ENCODE assay signal across 8 cellular contexts in the genomic region with DNA sequence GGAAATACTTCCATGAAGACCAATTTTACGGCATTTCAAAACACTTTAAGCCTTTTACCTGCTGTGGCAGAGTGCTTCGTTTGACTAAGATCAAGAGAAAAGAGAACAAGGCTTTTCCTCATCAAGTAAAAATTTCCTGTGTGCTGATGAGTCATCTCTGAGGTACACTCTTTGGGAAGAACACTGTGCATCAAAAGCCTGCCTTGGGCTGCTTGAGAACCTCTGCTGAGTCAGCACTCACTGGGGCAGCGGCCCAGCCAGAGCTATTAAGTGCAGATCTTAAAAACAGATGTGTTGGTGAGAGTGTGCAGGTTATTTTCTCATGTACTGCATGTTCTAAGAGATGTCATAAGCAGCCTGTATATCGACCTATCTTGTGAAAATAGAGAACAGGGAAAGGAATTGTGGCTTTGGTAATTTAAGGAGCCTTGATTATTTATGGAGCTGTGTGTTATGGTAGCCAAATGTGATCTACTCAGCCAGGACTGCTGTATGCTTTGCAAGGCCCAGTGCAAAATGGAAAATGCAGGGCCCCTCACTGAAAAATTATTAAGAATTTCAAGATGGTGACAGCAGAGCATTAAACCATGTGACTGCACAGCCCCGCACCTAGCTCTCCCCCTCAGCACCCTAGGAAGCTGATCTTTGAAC.
A peak's percentile ranks its signal among the peaks of the same experiment; 100 is the strongest.
DNase-seq lines count a peak whose midpoint lies in the region; ATAC-seq and TF ChIP-seq lines count a peak whose summit lies in the region.

No MANE protein-coding gene starts in this region.

- no peaks in the 10 kb centered on the region for H3K23me2 ChIP-seq in H9 (ENCODE audit: insufficient read length, low read depth, low read length, poor library complexity, severe bottlenecking)

- no peak overlapping the region for H4K5ac ChIP-seq in H9 (ENCODE audit: insufficient read length, low read depth, low read length)

- H3K14ac ChIP-seq in H9 (ENCODE audit: insufficient read depth, low read length): no peak overlapping the region

- no peak overlapping the region for H2BK20ac ChIP-seq in H9 (ENCODE audit: low read depth, low read length, poor library complexity, severe bottlenecking)

- no peak overlapping the region for H3K4me3 ChIP-seq in AG04449 (ENCODE audit: low read depth, low read length)
- H3K4me3 ChIP-seq in SK-N-SH (ENCODE audit: low read depth in 2 of 2, low read length in 1 of 2): peak overlapping the region; percentile 9 to 42; a peak in 2 of 4 replicates

- H4K8ac ChIP-seq in H9 (replicated peaks; ENCODE audit: insufficient read length, low read depth, low read length): no peak overlapping the region

- POLR2A ChIA-PET in AG04449 (lab: Yijun Ruan, JAX) (interaction anchor here (1.2 kb wide), 1 partner anchor 89 kb away, joined by 4 read pairs; no protein-coding TSS in a partner anchor), SK-N-SH (lab: Yijun Ruan, JAX) (no interaction called here)

- no peak overlapping the region for H3K27ac ChIP-seq in H9 (ENCODE audit: insufficient read length, low read depth, low read length)
- H3K27ac ChIP-seq in SK-N-SH (ENCODE audit: low read depth in 2 of 2, low read length in 1 of 2): peak overlapping the region; percentile 77 to 99; a peak in 3 of 4 replicates

- peaks cover 0 to 6% of the 10 kb centered on the region in 2 experiments for H3K36me3 ChIP-seq in SK-N-SH (replicated peaks in 1 of 2; ENCODE audit: control insufficient read depth in 1 of 2, insufficient read depth in 2 of 2, low read length in 1 of 2)

- H3T11ph ChIP-seq in H9 (ENCODE audit: low read length): no peak overlapping the region

- H2BK15ac ChIP-seq in H9 (ENCODE audit: low read depth, low read length): no peak overlapping the region

- no peak overlapping the region for H2AK5ac ChIP-seq in H9 (ENCODE audit: insufficient read length, low read length)

- H3K27ac Mint-ChIP-seq in H9 (peak overlapping the region; percentile 42 to 75 (median 65); a peak in 6 of 7 replicates), immature natural killer cell (no peak overlapping the region)

- no peak overlapping the region for H3K4me3 Mint-ChIP-seq in H9
- H3K4me3 Mint-ChIP-seq in immature natural killer cell: no peak overlapping the region

- H3K27me3 ChIP-seq in H9 (ENCODE audit: insufficient read depth, low read length) (no peaks in the 10 kb centered on the region), SK-N-SH (ENCODE audit: insufficient read depth) (no peaks in the 10 kb centered on the region)

- no peak overlapping the region for H3K4me2 ChIP-seq in H9 (ENCODE audit: insufficient read depth, insufficient read length, low read length)
- peak overlapping the region; percentile 76 for H3K4me2 ChIP-seq in SK-N-SH

- peaks cover 69% of the 10 kb centered on the region for H3F3A ChIP-seq in SK-N-SH (replicated peaks; ENCODE audit: insufficient read depth)

- no peak overlapping the region for H3K23ac ChIP-seq in H9 (ENCODE audit: insufficient read length, low read depth, low read length)

- H3K9ac ChIP-seq in H9 (ENCODE audit: extremely low read depth, insufficient read length, low read length): no peak overlapping the region
- H3K9ac ChIP-seq in SK-N-SH: peak overlapping the region; percentile 66; the same call in 1 of the 2 replicates

- no peaks in the 10 kb centered on the region for H3K36me3 Mint-ChIP-seq in H9 (ENCODE audit: insufficient read depth in 1 of 3, low read depth in 3 of 3)
- peaks cover under 1 to 7% (median 4%) of the 10 kb centered on the region in 3 donors for H3K36me3 Mint-ChIP-seq in immature natural killer cell

- no peaks in the 10 kb centered on the region for H3K9me2 ChIP-seq in SK-N-SH

- no peak overlapping the region for H2BK12ac ChIP-seq in H9 (ENCODE audit: insufficient read length, low read depth, low read length)

- no peak overlapping the region for H2BK120ac ChIP-seq in H9 (ENCODE audit: low read depth, low read length, poor library complexity, severe bottlenecking)

- H3K4me1 Mint-ChIP-seq in H9 (peaks cover 22 to 28% of the 10 kb centered on the region in 2 experiments), immature natural killer cell (peaks cover 11 to 14% of the 10 kb centered on the region in 2 donors)

- H3K27me3 Mint-ChIP-seq in H9 (ENCODE audit: low read depth): no peaks in the 10 kb centered on the region
- no peaks in the 10 kb centered on the region for H3K27me3 Mint-ChIP-seq in immature natural killer cell (ENCODE audit: low read depth in 3 of 3)

- no peak overlapping the region for H3K56ac ChIP-seq in H9 (ENCODE audit: insufficient read length, low read depth, low read length)

- no peak overlapping the region for H2AFZ ChIP-seq in H9 (ENCODE audit: low read length)
- peak overlapping the region; percentile 49 for H2AFZ ChIP-seq in SK-N-SH (ENCODE audit: low read depth)

- H3K9me3 ChIP-seq in H9 (ENCODE audit: control insufficient read depth, low read depth, low read length) (no peaks in the 10 kb centered on the region), SK-N-SH (no peaks in the 10 kb centered on the region)

- H3K18ac ChIP-seq in H9 (ENCODE audit: insufficient read length, low read depth, low read length): no peak overlapping the region

- TF ChIP-seq RAD21 in SK-N-SH (IDR thresholded peaks at IDR 0.05; ENCODE audit: low read length): no peak

- H4K20me1 ChIP-seq in H9 (ENCODE audit: control insufficient read depth, insufficient read depth, insufficient read length) (no peaks in the 10 kb centered on the region), SK-N-SH (ENCODE audit: insufficient read depth) (no peaks in the 10 kb centered on the region)

- TF ChIP-seq CTCF in AG04449 (IDR thresholded peaks at IDR 0.05; ENCODE audit: insufficient read depth, low read length, missing control alignments) (no peak), H9 (conservative IDR thresholded peaks at IDR 0.05) (no peak), SK-N-SH (IDR thresholded peaks at IDR 0.05) (no peak)

- H2BK5ac ChIP-seq in H9 (ENCODE audit: insufficient read length, low read length): no peak overlapping the region

- H3K79me2 ChIP-seq in H9 (ENCODE audit: insufficient read depth, low read length) (no peaks in the 10 kb centered on the region), SK-N-SH (ENCODE audit: insufficient read depth) (no peaks in the 10 kb centered on the region)

- no CpG with 5 or more reads among the region's 5 CpGs for WGBS in H9 (ENCODE audit: extremely low coverage, insufficient read length, low lambda C conversion rate)
- WGBS in SK-N-SH (ENCODE audit: low lambda C conversion rate): 20% methylated on average over 5 of the region's 5 CpGs

- TF ChIP-seq EP300 in SK-N-SH (IDR thresholded peaks at IDR 0.05; ENCODE audit: borderline replicate concordance in 1 of 2, low read depth in 1 of 2, low read length in 1 of 2): peak in 1 of 2 experiments; percentile 97

- CTCF ChIA-PET in AG04449 (lab: Yijun Ruan, JAX) (interaction anchor here (0.5 to 7.2 kb wide), 23 partner anchors 8 to 520 kb away, joined by 3 to 144 read pairs (median 5); no protein-coding TSS in a partner anchor), SK-N-SH (lab: Yijun Ruan, JAX) (interaction anchor here (0.9 to 1.3 kb wide), 7 partner anchors 10 to 96 kb away, joined by 3 to 5 read pairs (median 3); no protein-coding TSS in a partner anchor)

- ATAC-seq in esophagus mucosa (peak; percentile 95), HG02798 (IDR thresholded peaks at IDR 0.05; ENCODE audit: poor library complexity, unreplicated experiment) (no peak)

- no peak overlapping the region for H3K4ac ChIP-seq in H9 (ENCODE audit: low read depth, low read length)

- H4K91ac ChIP-seq in H9 (ENCODE audit: insufficient read length, low read depth, low read length): no peak overlapping the region

- DNase-seq in AG04449 (ENCODE audit: low read depth, low spot score) (peak; percentile 86), H9 (no peak), SK-N-SH (no peak), non-pigmented ciliary epithelial cell (ENCODE audit: low read depth) (peak; percentile 99), NCI-H526 (lab: John Stamatoyannopoulos, UW) (no peak), immature natural killer cell (no peak)

- H3K79me1 ChIP-seq in H9 (ENCODE audit: insufficient read depth, low read depth, low read length, poor library complexity, severe bottlenecking): no peaks in the 10 kb centered on the region

- H3K9me3 Mint-ChIP-seq in H9 (no peaks in the 10 kb centered on the region), immature natural killer cell (no peaks in the 10 kb centered on the region)

- H3K4me1 ChIP-seq in H9 (ENCODE audit: insufficient read depth, low read length): peaks cover 6% of the 10 kb centered on the region; the same call in 1 of the 2 replicates
- peaks cover 0 to 46% of the 10 kb centered on the region in 2 experiments for H3K4me1 ChIP-seq in SK-N-SH (ENCODE audit: control insufficient read depth in 1 of 2, insufficient read depth in 2 of 2, low read depth in 1 of 2, low read length in 1 of 2)

TF ChIP-seq in SK-N-SH, 30 proteins besides CTCF, POLR2A, EP300 and RAD21 (continues in another document):
- no peak for TF ChIP-seq NRF1 (IDR thresholded peaks at IDR 0.05; ENCODE audit: low read depth, low read length)
- TF ChIP-seq RCOR1 (IDR thresholded peaks at IDR 0.05; ENCODE audit: low read length): no peak
- no peak for TF ChIP-seq CHD2 (IDR thresholded peaks at IDR 0.05; ENCODE audit: low read length, partially characterized antibody)
- peak; percentile 63; the same call in 1 of the 2 replicates for TF ChIP-seq SIN3A (IDR thresholded peaks at IDR 0.05; ENCODE audit: borderline replicate concordance, low read depth, low read length)
- TF ChIP-seq, protein P1, sequence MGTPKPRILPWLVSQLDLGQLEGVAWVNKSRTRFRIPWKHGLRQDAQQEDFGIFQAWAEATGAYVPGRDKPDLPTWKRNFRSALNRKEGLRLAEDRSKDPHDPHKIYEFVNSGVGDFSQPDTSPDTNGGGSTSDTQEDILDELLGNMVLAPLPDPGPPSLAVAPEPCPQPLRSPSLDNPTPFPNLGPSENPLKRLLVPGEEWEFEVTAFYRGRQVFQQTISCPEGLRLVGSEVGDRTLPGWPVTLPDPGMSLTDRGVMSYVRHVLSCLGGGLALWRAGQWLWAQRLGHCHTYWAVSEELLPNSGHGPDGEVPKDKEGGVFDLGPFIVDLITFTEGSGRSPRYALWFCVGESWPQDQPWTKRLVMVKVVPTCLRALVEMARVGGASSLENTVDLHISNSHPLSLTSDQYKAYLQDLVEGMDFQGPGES (IDR thresholded peaks at IDR 0.05; ENCODE audit: low read depth, low read length): no peak
- TF ChIP-seq SMC3 (IDR thresholded peaks at IDR 0.05; ENCODE audit: low read depth, low read length): no peak
- peak; percentile 27; the same call in 1 of the 2 replicates for TF ChIP-seq ELF1 (IDR thresholded peaks at IDR 0.05)
- TF ChIP-seq MXI1 (IDR thresholded peaks at IDR 0.05; ENCODE audit: low read depth, low read length): peak; percentile 17; the same call in 1 of the 2 replicates
- TF ChIP-seq FOXM1 (IDR thresholded peaks at IDR 0.05; ENCODE audit: low read depth): peak; percentile 95
- peak; percentile 97 for TF ChIP-seq TCF12 (IDR thresholded peaks at IDR 0.05)
- TF ChIP-seq YY1 (IDR thresholded peaks at IDR 0.05; ENCODE audit: low read depth): no peak
- no peak for TF ChIP-seq TAF1 (IDR thresholded peaks at IDR 0.05; ENCODE audit: borderline replicate concordance, low read depth, low read length)
- no peak for TF ChIP-seq FOXJ3 (CRISPR knock-in tag; IDR thresholded peaks at IDR 0.05)
- TF ChIP-seq GATA2 (CRISPR knock-in tag; IDR thresholded peaks at IDR 0.05): no peak

Comparison
In these comparisons a context has a peak if more than half of its experiments do, and no peak if none do; other contexts are left out.
1. DNase-seq: peak in AG04449 (single experiment) and non-pigmented ciliary epithelial cell (single experiment); none in H9 (single experiment), SK-N-SH (single experiment), NCI-H526 (0 of 2) and immature natural killer cell (0 of 3).
2. H3K27ac Mint-ChIP-seq: peak in H9 (3 of 3); none in immature natural killer cell (0 of 6).